24 cellular contexts compared by ENCODE assay signal in genomic region chr10:44070282-44070681, GRCh38.
DNase-seq lines count a peak whose midpoint lies in the region; ATAC-seq and TF ChIP-seq lines count a peak whose summit lies in the region.
"Had no signal": no experiment of that assay in that cellular context is flagged by ENCODE, and none has a peak within 500 bp of the region (broad histone marks: within the 10 kb centered on the region; RNA-seq: fewer than 3 reads in every experiment).

No MANE protein-coding gene starts in this region.

- no peaks in the 10 kb centered on the region for H3F3A ChIP-seq in neural progenitor cell (ENCODE audit: low read depth)

- no peak overlapping the region for H2AFZ ChIP-seq in neural progenitor cell (replicated peaks)

- H3K27me3 Mint-ChIP-seq in neural progenitor cell (ENCODE audit: insufficient read depth, low read depth): peaks cover 4% of the 10 kb centered on the region
- H3K27me3 Mint-ChIP-seq: CD4-positive, alpha-beta T cell had no signal

- no peak overlapping the region for H3K4me3 Mint-ChIP-seq in neural progenitor cell
- H3K4me3 Mint-ChIP-seq: activated naive CD8-positive, alpha-beta T cell treated with anti-CD3 and anti-CD28 coated beads, Interleukin-2, amount 50 U/mL, for 24 hours; CD4-positive, alpha-beta T cell; naive thymus-derived CD8-positive, alpha-beta T cell had no signal

- H3K27me3 ChIP-seq in left ventricle myocardium inferior (ENCODE audit: low read depth) (no peaks in the 10 kb centered on the region), neural progenitor cell (no peaks in the 10 kb centered on the region)
- H3K27me3 ChIP-seq: body of pancreas had no signal

- intact Hi-C loops in Right ventricle myocardium superior (cut with DNase I) (no loop called here), cardiac septum (cut with DNase I) (no loop called here), left ventricle myocardium inferior (cut with micrococcal nuclease) (no loop called here), posterior cingulate gyrus (cut with DNase I) (no loop called here)

- H3K27ac Mint-ChIP-seq in neural progenitor cell: no peak overlapping the region
- H3K27ac Mint-ChIP-seq: activated naive CD8-positive, alpha-beta T cell treated with anti-CD3 and anti-CD28 coated beads, Interleukin-2, amount 50 U/mL, for 24 hours; CD4-positive, alpha-beta T cell; naive thymus-derived CD8-positive, alpha-beta T cell had no signal

- ATAC-seq in Right ventricle myocardium superior (ENCODE audit: poor library complexity) (peak; percentile 88), GM18517 (IDR thresholded peaks at IDR 0.05; ENCODE audit: unreplicated experiment) (no peak)
- ATAC-seq: activated naive CD8-positive, alpha-beta T cell treated with anti-CD3 and anti-CD28 coated beads, Interleukin-2, amount 50 U/mL, for 24 hours; left colon; naive thymus-derived CD8-positive, alpha-beta T cell had no signal

- TF ChIP-seq CTCF in left ventricle myocardium inferior (IDR thresholded peaks at IDR 0.05; ENCODE audit: borderline replicate concordance) (no peak), neural progenitor cell (IDR thresholded peaks at IDR 0.05) (no peak)

- H3K36me3 Mint-ChIP-seq in neural progenitor cell: no peaks in the 10 kb centered on the region
- H3K36me3 Mint-ChIP-seq: naive thymus-derived CD8-positive, alpha-beta T cell had no signal

- DNase-seq in Right ventricle myocardium superior: peak; percentile 77
- DNase-seq in cardiac septum (ENCODE audit: low spot score): no peak
- peak; percentile 56 for DNase-seq in left ventricle myocardium inferior
- DNase-seq in posterior cingulate gyrus: peak in 9 of 10 donors; percentile 33 to 92 (median 45)
- DNase-seq in neural progenitor cell (ENCODE audit: low spot score): no peak
- DNase-seq in ecto neural progenitor cell (ENCODE audit: low spot score): no peak
- DNase-seq in NCI-H524 (lab: John Stamatoyannopoulos, UW): no peak
- DNase-seq: activated CD4-positive, alpha-beta T cell treated with anti-CD3 and anti-CD28 coated beads for 4 hours; activated gamma-delta T cell; activated naive CD8-positive, alpha-beta T cell treated with anti-CD3 and anti-CD28 coated beads, Interleukin-2, amount 50 U/mL, for 24 hours; activated T-cell treated with anti-CD3 and anti-CD28 coated beads, Interleukin-2, amount 50 U/mL, for 1 hour; CD4-positive, alpha-beta T cell; IMR-90; naive thymus-derived CD8-positive, alpha-beta T cell; NCI-H1105; NCI-H187 treated with DMSO at 0.1 percent for 48 hours; NCI-H526; NK-92 treated with Interleukin-12 subunit alpha and Interleukin-12 subunit beta, amount 100 ng/mL, for 24 hours; retina; SHP77 treated with DMSO at 0.1 percent for 48 hours; stimulated activated CD4-positive, alpha-beta T cell treated with anti-CD3 and anti-CD28 coated beads, Interleukin-4, amount 100 ng/mL, for 1 hour had no signal

- H3K9me3 ChIP-seq in left ventricle myocardium inferior (replicated peaks) (peaks cover 10% of the 10 kb centered on the region), neural progenitor cell (ENCODE audit: low read depth) (no peaks in the 10 kb centered on the region)
- H3K9me3 ChIP-seq: body of pancreas had no signal

- H3K4me2 ChIP-seq in neural progenitor cell: no peak overlapping the region

- H3K4me1 Mint-ChIP-seq in neural progenitor cell: peaks cover 14% of the 10 kb centered on the region
- H3K4me1 Mint-ChIP-seq: activated naive CD8-positive, alpha-beta T cell treated with anti-CD3 and anti-CD28 coated beads, Interleukin-2, amount 50 U/mL, for 24 hours; naive thymus-derived CD8-positive, alpha-beta T cell had no signal

- peak overlapping the region; percentile 33 for H3K27ac ChIP-seq in left ventricle myocardium inferior (replicated peaks)
- no peak overlapping the region for H3K27ac ChIP-seq in neural progenitor cell

- no peaks in the 10 kb centered on the region for H3K36me3 ChIP-seq in left ventricle myocardium inferior
- H3K36me3 ChIP-seq in neural progenitor cell: no peaks in the 10 kb centered on the region

- peaks cover 5% of the 10 kb centered on the region for H3K9me3 Mint-ChIP-seq in neural progenitor cell
- H3K9me3 Mint-ChIP-seq: CD4-positive, alpha-beta T cell had no signal

- H3K4me1 ChIP-seq in left ventricle myocardium inferior (peaks cover 33% of the 10 kb centered on the region), neural progenitor cell (no peaks in the 10 kb centered on the region)

- H3K4me3 ChIP-seq in left ventricle myocardium inferior (no peak overlapping the region), neural progenitor cell (no peak overlapping the region)
- H3K4me3 ChIP-seq: body of pancreas had no signal

- H3K9ac ChIP-seq in neural progenitor cell: no peak overlapping the region

- H3K79me2 ChIP-seq in neural progenitor cell (ENCODE audit: low read depth): no peaks in the 10 kb centered on the region

- no peaks in the 10 kb centered on the region for H4K20me1 ChIP-seq in neural progenitor cell (ENCODE audit: low read depth)

Comparison
In these comparisons a context has a peak if more than half of its experiments do, and no peak if none do; other contexts are left out.
1. DNase-seq: peak in Right ventricle myocardium superior (single experiment), left ventricle myocardium inferior (single experiment) and posterior cingulate gyrus (9 of 10); none in cardiac septum (single experiment), neural progenitor cell (single experiment), ecto neural progenitor cell (single experiment) and NCI-H524 (0 of 2).